Comparison of ENCODE assay signal across 18 cellular contexts in the genomic region with DNA sequence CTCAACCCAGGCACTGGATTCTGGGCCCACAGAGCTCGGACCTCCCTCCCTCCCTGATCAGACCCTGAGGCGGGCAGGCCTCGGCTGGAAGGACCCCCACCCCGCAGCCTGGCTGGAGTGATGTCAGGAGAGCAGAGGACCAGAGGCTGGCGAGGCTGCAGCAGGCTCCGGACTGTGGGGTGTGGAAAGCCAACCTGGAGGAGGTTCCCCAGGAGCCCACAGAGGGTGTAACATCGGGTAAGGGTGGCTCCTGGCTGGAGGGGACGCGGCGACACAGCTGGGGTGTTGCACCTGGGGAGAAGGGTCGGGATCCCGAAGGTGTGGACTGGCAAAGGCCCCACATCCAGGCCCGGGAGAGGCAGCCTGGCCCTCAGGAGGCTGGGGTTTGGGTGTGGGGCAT. TPM values are rescaled to one million over a fixed set of nuclear protein-coding genes. Genes with fewer than 3 reads are reported as not detected.
DNase-seq lines count a peak whose midpoint lies in the region; ATAC-seq and TF ChIP-seq lines count a peak whose summit lies in the region.
"Had no signal": no experiment of that assay in that cellular context is flagged by ENCODE, and none has a peak within 500 bp of the region (broad histone marks: within the 10 kb centered on the region; RNA-seq: fewer than 3 reads in every experiment).

No MANE protein-coding gene starts in this region.

- H3K4me1 Mint-ChIP-seq in Caco-2 (ENCODE audit: low read depth, unreplicated experiment) (peaks cover 4% of the 10 kb centered on the region), endodermal cell (no peaks in the 10 kb centered on the region), osteocyte (ENCODE audit: unreplicated experiment) (peaks cover 15% of the 10 kb centered on the region)

- ATAC-seq in GM18870 (IDR thresholded peaks at IDR 0.05; ENCODE audit: unreplicated experiment) = no peak
- no peak for ATAC-seq in HG02981 (IDR thresholded peaks at IDR 0.05; ENCODE audit: unreplicated experiment)

- H3K4me3 ChIP-seq in Caco-2 (ENCODE audit: low read depth, low read length) (no peak overlapping the region), HUES6 (ENCODE audit: low read depth, low read length) (no peak overlapping the region), endodermal cell (ENCODE audit: low read length) (no peak overlapping the region)
- H3K4me3 ChIP-seq: BLaER1 had no signal

- H3K27ac Mint-ChIP-seq in Caco-2 (ENCODE audit: unreplicated experiment) (peak overlapping the region; percentile 83), endodermal cell (no peak overlapping the region), osteocyte (ENCODE audit: unreplicated experiment) (peak overlapping the region; percentile 31)
- H3K27ac Mint-ChIP-seq: CD4-positive, alpha-beta memory T cell; IgD-negative memory B cell had no signal

- H3K9me3 Mint-ChIP-seq in Caco-2 (ENCODE audit: unreplicated experiment) = no peaks in the 10 kb centered on the region
- no peaks in the 10 kb centered on the region for H3K9me3 Mint-ChIP-seq in endodermal cell
- no peaks in the 10 kb centered on the region for H3K9me3 Mint-ChIP-seq in osteocyte (ENCODE audit: unreplicated experiment)
- H3K9me3 Mint-ChIP-seq: IgD-negative memory B cell had no signal

- no TSS peak for BruUV-seq in Caco-2 (replicated peaks; lab: Mats Ljungman, UMichigan)

- TF ChIP-seq CTCF in Caco-2 (IDR thresholded peaks at IDR 0.05; ENCODE audit: insufficient read depth in 1 of 2, low read depth in 1 of 2, low read length in 1 of 2, severe bottlenecking in 1 of 2, unreplicated experiment in 1 of 2) (no peak), endodermal cell (conservative IDR thresholded peaks at IDR 0.05) (no peak), osteocyte (IDR thresholded peaks at IDR 0.05) (no peak)

- 92 to 98% methylated on average over 7 to 13 of the region's 13 CpGs for WGBS in endodermal cell (ENCODE audit: insufficient coverage in 1 of 2, insufficient read length in 1 of 2), 2 experiments

- peak overlapping the region; percentile 22 for H3K9ac ChIP-seq in HUES6 (ENCODE audit: low read length)
- H3K9ac ChIP-seq in endodermal cell (ENCODE audit: extremely low read depth, low read length, poor library complexity, severe bottlenecking) = no peak overlapping the region
- H3K9ac ChIP-seq: BLaER1, SK-N-SH had no signal

- H3K36me3 Mint-ChIP-seq in Caco-2 (ENCODE audit: insufficient read depth, unreplicated experiment) (peaks cover 58% of the 10 kb centered on the region), endodermal cell (ENCODE audit: low read depth) (peaks cover 7% of the 10 kb centered on the region), osteocyte (ENCODE audit: unreplicated experiment) (peaks cover 1% of the 10 kb centered on the region)
- H3K36me3 Mint-ChIP-seq: CD4-positive, alpha-beta memory T cell; IgD-negative memory B cell had no signal

- no peaks in the 10 kb centered on the region for H3K9me3 ChIP-seq in Caco-2
- H3K9me3 ChIP-seq in HUES6 (ENCODE audit: control insufficient read depth, insufficient read depth, low read depth, low read length) = no peaks in the 10 kb centered on the region
- H3K9me3 ChIP-seq in endodermal cell (ENCODE audit: control insufficient read depth, low read length) = no peaks in the 10 kb centered on the region
- H3K9me3 ChIP-seq: BLaER1, SK-N-SH had no signal

- H3K4me3 Mint-ChIP-seq in Caco-2 (ENCODE audit: unreplicated experiment) = no peak overlapping the region
- H3K4me3 Mint-ChIP-seq in endodermal cell = no peak overlapping the region
- H3K4me3 Mint-ChIP-seq in osteocyte (ENCODE audit: unreplicated experiment) = no peak overlapping the region
- H3K4me3 Mint-ChIP-seq: CD4-positive, alpha-beta memory T cell; IgD-negative memory B cell had no signal

- H3K27me3 Mint-ChIP-seq in Caco-2 (ENCODE audit: insufficient read depth, unreplicated experiment) (no peaks in the 10 kb centered on the region), endodermal cell (ENCODE audit: insufficient read depth) (no peaks in the 10 kb centered on the region), osteocyte (ENCODE audit: unreplicated experiment) (no peaks in the 10 kb centered on the region)
- H3K27me3 Mint-ChIP-seq: CD4-positive, alpha-beta memory T cell; IgD-negative memory B cell had no signal

- H3K36me3 ChIP-seq in Caco-2 (ENCODE audit: control insufficient read depth, insufficient read depth, low read length) (no peaks in the 10 kb centered on the region; the same call in none of the 2 replicates), HUES6 (ENCODE audit: control insufficient read depth, insufficient read depth, low read length) (peaks cover 49% of the 10 kb centered on the region), endodermal cell (ENCODE audit: control insufficient read depth, insufficient read depth, low read length) (peaks cover 9% of the 10 kb centered on the region)

- intact Hi-C loops in Caco-2 (cut with micrococcal nuclease; ENCODE audit: unreplicated experiment) = no loop called here

- H3K4me1 ChIP-seq in Caco-2 = peaks cover 19% of the 10 kb centered on the region
- peaks cover 10% of the 10 kb centered on the region for H3K4me1 ChIP-seq in HUES6 (ENCODE audit: control insufficient read depth, insufficient read depth, low read length)
- no peaks in the 10 kb centered on the region for H3K4me1 ChIP-seq in endodermal cell (ENCODE audit: control insufficient read depth, insufficient read depth, low read length)
- H3K4me1 ChIP-seq: BLaER1 had no signal

- H3K27me3 ChIP-seq in Caco-2 (replicated peaks; ENCODE audit: control insufficient read depth, insufficient read depth, low read length) (no peaks in the 10 kb centered on the region), HUES6 (ENCODE audit: control insufficient read depth, insufficient read depth, low read length) (no peaks in the 10 kb centered on the region), endodermal cell (ENCODE audit: control insufficient read depth, insufficient read depth, low read length, poor library complexity, severe bottlenecking) (no peaks in the 10 kb centered on the region)
- H3K27me3 ChIP-seq: BLaER1 had no signal

- POLR2A ChIA-PET in Caco-2 (lab: Charles Lee) = no interaction called here

- H3K27ac ChIP-seq in HUES6 (ENCODE audit: low read depth, low read length) = no peak overlapping the region
- peak overlapping the region; percentile 17 for H3K27ac ChIP-seq in endodermal cell (ENCODE audit: low read depth, low read length)
- H3K27ac ChIP-seq: BLaER1 had no signal

- DNase-seq in Caco-2 (no peak), endodermal cell (no peak), osteocyte (ENCODE audit: extremely low spot score, unreplicated experiment) (no peak), NCI-H2029 treated with DMSO at 0.1 percent for 48 hours (lab: John Stamatoyannopoulos, UW) (no peak)
- DNase-seq: Calu3; CD4-positive, alpha-beta memory T cell; EL; Kasumi-1; MM.1S; NCI-H1092; NCI-H2081 treated with DMSO at 0.1 percent for 48 hours; Right ventricle myocardium superior had no signal

- CTCF ChIA-PET in Caco-2 (lab: Charles Lee) = no interaction called here

RNA-seq across cellular contexts. Expression of gene MICALL2, which starts 8.9 kb away (rescaled TPM):
- total RNA-seq in Caco-2 (2022) = 14.7 and 15.4 TPM in 2 replicates
- total RNA-seq in endodermal cell = 10 to 100 TPM; 19.4 to 24.8 TPM
- polyA plus RNA-seq in endodermal cell (2013, experiment 1 of 2) = 25.2 TPM
- polyA plus RNA-seq in endodermal cell (2013, experiment 2 of 2) = 26.2 TPM
- total RNA-seq in osteocyte = 55.9 and 63.1 TPM in 2 replicates
- polyA plus RNA-seq: IgD-negative memory B cell had no signal

RNA-seq across cellular contexts. Expression of gene INTS1, which starts 36.0 kb away (rescaled TPM):
- total RNA-seq in Caco-2 (2022) (122 and 124 TPM in 2 replicates), endodermal cell (100 to 1,000 TPM; 145 to 178 TPM), osteocyte (111 and 121 TPM in 2 replicates)
- polyA plus RNA-seq in endodermal cell (2013, experiment 1 of 2) = 71.2 TPM
- 59.7 TPM for polyA plus RNA-seq in endodermal cell (2013, experiment 2 of 2)
